In the genomic region with DNA sequence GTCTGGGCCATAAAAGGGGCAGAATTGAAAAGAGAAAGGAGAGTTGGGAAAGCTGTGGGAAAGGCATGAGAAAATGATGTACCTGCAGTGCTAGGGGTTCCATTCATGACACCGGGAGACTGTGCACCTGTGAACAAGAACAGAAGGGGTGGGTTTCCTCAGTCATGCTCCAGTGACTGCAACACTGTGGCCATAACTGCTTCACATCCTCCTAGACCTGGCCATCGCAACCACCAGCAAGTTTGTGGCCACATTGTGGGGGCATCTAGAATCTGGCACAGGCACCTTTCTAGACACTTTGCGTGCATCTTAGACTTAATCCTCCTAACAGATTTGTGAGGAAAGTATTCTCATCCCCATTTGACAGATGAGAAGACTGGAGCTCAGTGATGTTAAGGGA, we compare ENCODE assay signal across 1 cellular context.
TF ChIP-seq lines count a peak whose summit lies in the region.

No MANE protein-coding gene starts in this region.

TF ChIP-seq in HepG2, 621 proteins besides CTCF, POLR2A, EP300 and RAD21:
- TF ChIP-seq, protein P1, sequence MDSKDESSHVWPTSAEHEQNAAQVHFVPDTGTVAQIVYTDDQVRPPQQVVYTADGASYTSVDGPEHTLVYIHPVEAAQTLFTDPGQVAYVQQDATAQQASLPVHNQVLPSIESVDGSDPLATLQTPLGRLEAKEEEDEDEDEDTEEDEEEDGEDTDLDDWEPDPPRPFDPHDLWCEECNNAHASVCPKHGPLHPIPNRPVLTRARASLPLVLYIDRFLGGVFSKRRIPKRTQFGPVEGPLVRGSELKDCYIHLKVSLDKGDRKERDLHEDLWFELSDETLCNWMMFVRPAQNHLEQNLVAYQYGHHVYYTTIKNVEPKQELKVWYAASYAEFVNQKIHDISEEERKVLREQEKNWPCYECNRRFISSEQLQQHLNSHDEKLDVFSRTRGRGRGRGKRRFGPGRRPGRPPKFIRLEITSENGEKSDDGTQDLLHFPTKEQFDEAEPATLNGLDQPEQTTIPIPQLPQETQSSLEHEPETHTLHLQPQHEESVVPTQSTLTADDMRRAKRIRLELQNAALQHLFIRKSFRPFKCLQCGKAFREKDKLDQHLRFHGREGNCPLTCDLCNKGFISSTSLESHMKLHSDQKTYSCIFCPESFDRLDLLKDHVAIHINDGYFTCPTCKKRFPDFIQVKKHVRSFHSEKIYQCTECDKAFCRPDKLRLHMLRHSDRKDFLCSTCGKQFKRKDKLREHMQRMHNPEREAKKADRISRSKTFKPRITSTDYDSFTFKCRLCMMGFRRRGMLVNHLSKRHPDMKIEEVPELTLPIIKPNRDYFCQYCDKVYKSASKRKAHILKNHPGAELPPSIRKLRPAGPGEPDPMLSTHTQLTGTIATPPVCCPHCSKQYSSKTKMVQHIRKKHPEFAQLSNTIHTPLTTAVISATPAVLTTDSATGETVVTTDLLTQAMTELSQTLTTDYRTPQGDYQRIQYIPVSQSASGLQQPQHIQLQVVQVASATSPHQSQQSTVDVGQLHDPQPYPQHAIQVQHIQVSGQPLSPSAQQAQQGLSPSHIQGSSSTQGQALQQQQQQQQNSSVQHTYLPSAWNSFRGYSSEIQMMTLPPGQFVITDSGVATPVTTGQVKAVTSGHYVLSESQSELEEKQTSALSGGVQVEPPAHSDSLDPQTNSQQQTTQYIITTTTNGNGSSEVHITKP (CRISPR knock-in tag; IDR thresholded peaks at IDR 0.05; ENCODE audit: low read depth) = no peak
- TF ChIP-seq JARID2 (CRISPR knock-in tag; IDR thresholded peaks at IDR 0.05; ENCODE audit: insufficient replicate concordance) = no peak
- TF ChIP-seq PRDM4 (CRISPR knock-in tag; IDR thresholded peaks at IDR 0.05; ENCODE audit: borderline replicate concordance) = no peak
- no peak for TF ChIP-seq RFXAP (CRISPR knock-in tag; IDR thresholded peaks at IDR 0.05; ENCODE audit: borderline replicate concordance)
- TF ChIP-seq ZNF12 (CRISPR knock-in tag; IDR thresholded peaks at IDR 0.05) = no peak
- TF ChIP-seq ZNF615 (CRISPR knock-in tag; IDR thresholded peaks at IDR 0.05; ENCODE audit: borderline replicate concordance) = no peak
- TF ChIP-seq ZNF619 (CRISPR knock-in tag; IDR thresholded peaks at IDR 0.05) = no peak
- TF ChIP-seq, protein P2, sequence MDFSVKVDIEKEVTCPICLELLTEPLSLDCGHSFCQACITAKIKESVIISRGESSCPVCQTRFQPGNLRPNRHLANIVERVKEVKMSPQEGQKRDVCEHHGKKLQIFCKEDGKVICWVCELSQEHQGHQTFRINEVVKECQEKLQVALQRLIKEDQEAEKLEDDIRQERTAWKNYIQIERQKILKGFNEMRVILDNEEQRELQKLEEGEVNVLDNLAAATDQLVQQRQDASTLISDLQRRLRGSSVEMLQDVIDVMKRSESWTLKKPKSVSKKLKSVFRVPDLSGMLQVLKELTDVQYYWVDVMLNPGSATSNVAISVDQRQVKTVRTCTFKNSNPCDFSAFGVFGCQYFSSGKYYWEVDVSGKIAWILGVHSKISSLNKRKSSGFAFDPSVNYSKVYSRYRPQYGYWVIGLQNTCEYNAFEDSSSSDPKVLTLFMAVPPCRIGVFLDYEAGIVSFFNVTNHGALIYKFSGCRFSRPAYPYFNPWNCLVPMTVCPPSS (IDR thresholded peaks at IDR 0.05) = no peak
- no peak for TF ChIP-seq CHCHD3 (CRISPR knock-in tag; IDR thresholded peaks at IDR 0.05)
- no peak for TF ChIP-seq ZFP1 (CRISPR knock-in tag; IDR thresholded peaks at IDR 0.05)
- TF ChIP-seq, protein P3, sequence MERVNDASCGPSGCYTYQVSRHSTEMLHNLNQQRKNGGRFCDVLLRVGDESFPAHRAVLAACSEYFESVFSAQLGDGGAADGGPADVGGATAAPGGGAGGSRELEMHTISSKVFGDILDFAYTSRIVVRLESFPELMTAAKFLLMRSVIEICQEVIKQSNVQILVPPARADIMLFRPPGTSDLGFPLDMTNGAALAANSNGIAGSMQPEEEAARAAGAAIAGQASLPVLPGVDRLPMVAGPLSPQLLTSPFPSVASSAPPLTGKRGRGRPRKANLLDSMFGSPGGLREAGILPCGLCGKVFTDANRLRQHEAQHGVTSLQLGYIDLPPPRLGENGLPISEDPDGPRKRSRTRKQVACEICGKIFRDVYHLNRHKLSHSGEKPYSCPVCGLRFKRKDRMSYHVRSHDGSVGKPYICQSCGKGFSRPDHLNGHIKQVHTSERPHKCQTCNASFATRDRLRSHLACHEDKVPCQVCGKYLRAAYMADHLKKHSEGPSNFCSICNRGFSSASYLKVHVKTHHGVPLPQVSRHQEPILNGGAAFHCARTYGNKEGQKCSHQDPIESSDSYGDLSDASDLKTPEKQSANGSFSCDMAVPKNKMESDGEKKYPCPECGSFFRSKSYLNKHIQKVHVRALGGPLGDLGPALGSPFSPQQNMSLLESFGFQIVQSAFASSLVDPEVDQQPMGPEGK (CRISPR knock-in tag; IDR thresholded peaks at IDR 0.05) = no peak
- no peak for TF ChIP-seq KLF16 (CRISPR knock-in tag; IDR thresholded peaks at IDR 0.05)
- no peak for TF ChIP-seq KDM5A (IDR thresholded peaks at IDR 0.05; ENCODE audit: borderline replicate concordance, low read length)
- TF ChIP-seq ATF7 (IDR thresholded peaks at IDR 0.05) = no peak
- no peak for TF ChIP-seq ATF7 (CRISPR knock-in tag; IDR thresholded peaks at IDR 0.05)
- no peak for TF ChIP-seq STAT6 (CRISPR knock-in tag; IDR thresholded peaks at IDR 0.05; ENCODE audit: borderline replicate concordance)
- TF ChIP-seq NFATC3 (CRISPR knock-in tag; IDR thresholded peaks at IDR 0.05) = no peak
- TF ChIP-seq, protein P4, sequence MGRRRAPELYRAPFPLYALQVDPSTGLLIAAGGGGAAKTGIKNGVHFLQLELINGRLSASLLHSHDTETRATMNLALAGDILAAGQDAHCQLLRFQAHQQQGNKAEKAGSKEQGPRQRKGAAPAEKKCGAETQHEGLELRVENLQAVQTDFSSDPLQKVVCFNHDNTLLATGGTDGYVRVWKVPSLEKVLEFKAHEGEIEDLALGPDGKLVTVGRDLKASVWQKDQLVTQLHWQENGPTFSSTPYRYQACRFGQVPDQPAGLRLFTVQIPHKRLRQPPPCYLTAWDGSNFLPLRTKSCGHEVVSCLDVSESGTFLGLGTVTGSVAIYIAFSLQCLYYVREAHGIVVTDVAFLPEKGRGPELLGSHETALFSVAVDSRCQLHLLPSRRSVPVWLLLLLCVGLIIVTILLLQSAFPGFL (CRISPR knock-in tag; IDR thresholded peaks at IDR 0.05) = no peak
